In genomic region chr6:79408598-79408997, GRCh38 we compare ENCODE assay signal across 21 cellular contexts.
DNase-seq lines count a peak whose midpoint lies in the region; ATAC-seq and TF ChIP-seq lines count a peak whose summit lies in the region.
"Had no signal": no experiment of that assay in that cellular context is flagged by ENCODE, and none has a peak within 500 bp of the region (broad histone marks: within the 10 kb centered on the region; RNA-seq: fewer than 3 reads in every experiment).

No MANE protein-coding gene starts in this region.

- DNase-seq in left lung, result no peak
- DNase-seq in type B pancreatic cell (ENCODE audit: extremely low spot score, unreplicated experiment), result no peak
- no peak for DNase-seq in activated CD8-positive, alpha-beta memory T cell treated with anti-CD3 and anti-CD28 coated beads, Interleukin-2, amount 50 U/mL, for 48 hours
- no peak for DNase-seq in activated CD4-positive, alpha-beta memory T cell treated with anti-CD3 and anti-CD28 coated beads for 36 hours
- no peak for DNase-seq in NCI-H774 (lab: John Stamatoyannopoulos, UW)
- DNase-seq: 8988T; ACHN; AML-193; BE2C; CD4-positive, alpha-beta T cell; CD8-positive, alpha-beta memory T cell; DMS53; DMS79 treated with DMSO at 0.1 percent for 48 hours; GF-D8; H9 had no signal

- no peaks in the 10 kb centered on the region for H3K36me3 ChIP-seq in left lung
- H3K36me3 ChIP-seq: BE2C; BLaER1 treated with 17β-estradiol and CSF1 and Interleukin-3, amounts not matched to agents 10 nM and 100 nM had no signal

- H3K27me3 ChIP-seq in left lung, result no peaks in the 10 kb centered on the region
- H3K27me3 ChIP-seq: BE2C; BLaER1 treated with 17β-estradiol and CSF1 and Interleukin-3, amounts not matched to agents 10 nM and 100 nM had no signal

- ATAC-seq in left lung, result peak; percentile 90
- ATAC-seq: A549, GM23338, HCT116 had no signal

- H3K4me3 ChIP-seq in left lung, result no peak overlapping the region
- H3K4me3 ChIP-seq: A549; BLaER1 treated with 17β-estradiol and CSF1 and Interleukin-3, amounts not matched to agents 10 nM and 100 nM; GM23338 had no signal

- H3K9me3 ChIP-seq in left lung, result no peaks in the 10 kb centered on the region
- H3K9me3 ChIP-seq: A549; BE2C; BLaER1 treated with 17β-estradiol and CSF1 and Interleukin-3, amounts not matched to agents 10 nM and 100 nM had no signal

- H3K27ac Mint-ChIP-seq in type B pancreatic cell, result peak overlapping the region; percentile 61
- no peak overlapping the region for H3K27ac Mint-ChIP-seq in activated CD4-positive, alpha-beta memory T cell treated with anti-CD3 and anti-CD28 coated beads for 36 hours
- H3K27ac Mint-ChIP-seq: CD14-positive monocyte; CD4-positive, alpha-beta T cell; CD8-positive, alpha-beta memory T cell; GM23338; H9 had no signal

- POLR2A ChIA-PET in activated CD4-positive, alpha-beta memory T cell treated with anti-CD3 and anti-CD28 coated beads for 36 hours (lab: Charles Lee), result no interaction called here

- 0 out of 2 replicates have a peak, but pooled peaks have one; percentile 9 for TF ChIP-seq CTCF in VCaP (conservative IDR thresholded peaks at IDR 0.05)
- TF ChIP-seq CTCF in left lung (IDR thresholded peaks at IDR 0.05), result no peak
- no peak for TF ChIP-seq CTCF in type B pancreatic cell (conservative IDR thresholded peaks at IDR 0.05)

- H3K4me1 ChIP-seq in left lung, result peaks cover 0 to 4% of the 10 kb centered on the region in 2 donors
- H3K4me1 ChIP-seq: BE2C; BLaER1 treated with 17β-estradiol and CSF1 and Interleukin-3, amounts not matched to agents 10 nM and 100 nM had no signal

- CTCF ChIA-PET in activated CD4-positive, alpha-beta memory T cell treated with anti-CD3 and anti-CD28 coated beads for 36 hours (lab: Charles Lee), result no interaction called here

- H3K4me1 Mint-ChIP-seq in type B pancreatic cell (ENCODE audit: unreplicated experiment), result peaks cover 26% of the 10 kb centered on the region
- no peaks in the 10 kb centered on the region for H3K4me1 Mint-ChIP-seq in activated CD4-positive, alpha-beta memory T cell treated with anti-CD3 and anti-CD28 coated beads for 36 hours (ENCODE audit: low read depth)
- H3K4me1 Mint-ChIP-seq: CD14-positive monocyte; CD8-positive, alpha-beta memory T cell had no signal

- H3K27ac ChIP-seq in VCaP (no peak overlapping the region), left lung (no peak overlapping the region)
- H3K27ac ChIP-seq: A549; BLaER1 treated with 17β-estradiol and CSF1 and Interleukin-3, amounts not matched to agents 10 nM and 100 nM had no signal

- intact Hi-C loops in left lung (cut with DNase I), result no loop called here
- intact Hi-C loops in activated CD4-positive, alpha-beta memory T cell treated with anti-CD3 and anti-CD28 coated beads for 36 hours (cut with micrococcal nuclease), result no loop called here

- no peaks in the 10 kb centered on the region for H3K36me3 Mint-ChIP-seq in type B pancreatic cell
- H3K36me3 Mint-ChIP-seq in activated CD4-positive, alpha-beta memory T cell treated with anti-CD3 and anti-CD28 coated beads for 36 hours, result no peaks in the 10 kb centered on the region
- H3K36me3 Mint-ChIP-seq: CD14-positive monocyte; CD8-positive, alpha-beta memory T cell had no signal

- no peak overlapping the region for H3K4me3 Mint-ChIP-seq in type B pancreatic cell
- no peak overlapping the region for H3K4me3 Mint-ChIP-seq in activated CD4-positive, alpha-beta memory T cell treated with anti-CD3 and anti-CD28 coated beads for 36 hours
- H3K4me3 Mint-ChIP-seq: CD14-positive monocyte; CD4-positive, alpha-beta T cell; CD8-positive, alpha-beta memory T cell; GM23338; H9 had no signal

- H3K27me3 Mint-ChIP-seq in type B pancreatic cell, result no peaks in the 10 kb centered on the region
- H3K27me3 Mint-ChIP-seq in activated CD4-positive, alpha-beta memory T cell treated with anti-CD3 and anti-CD28 coated beads for 36 hours, result no peaks in the 10 kb centered on the region
- H3K27me3 Mint-ChIP-seq: CD4-positive, alpha-beta T cell; CD8-positive, alpha-beta memory T cell had no signal

- H3K9me3 Mint-ChIP-seq in type B pancreatic cell, result no peaks in the 10 kb centered on the region
- H3K9me3 Mint-ChIP-seq in activated CD4-positive, alpha-beta memory T cell treated with anti-CD3 and anti-CD28 coated beads for 36 hours, result no peaks in the 10 kb centered on the region
- H3K9me3 Mint-ChIP-seq: CD4-positive, alpha-beta T cell; H9 had no signal
